Comparison of ENCODE assay signal across 24 cellular contexts in the genomic region with DNA sequence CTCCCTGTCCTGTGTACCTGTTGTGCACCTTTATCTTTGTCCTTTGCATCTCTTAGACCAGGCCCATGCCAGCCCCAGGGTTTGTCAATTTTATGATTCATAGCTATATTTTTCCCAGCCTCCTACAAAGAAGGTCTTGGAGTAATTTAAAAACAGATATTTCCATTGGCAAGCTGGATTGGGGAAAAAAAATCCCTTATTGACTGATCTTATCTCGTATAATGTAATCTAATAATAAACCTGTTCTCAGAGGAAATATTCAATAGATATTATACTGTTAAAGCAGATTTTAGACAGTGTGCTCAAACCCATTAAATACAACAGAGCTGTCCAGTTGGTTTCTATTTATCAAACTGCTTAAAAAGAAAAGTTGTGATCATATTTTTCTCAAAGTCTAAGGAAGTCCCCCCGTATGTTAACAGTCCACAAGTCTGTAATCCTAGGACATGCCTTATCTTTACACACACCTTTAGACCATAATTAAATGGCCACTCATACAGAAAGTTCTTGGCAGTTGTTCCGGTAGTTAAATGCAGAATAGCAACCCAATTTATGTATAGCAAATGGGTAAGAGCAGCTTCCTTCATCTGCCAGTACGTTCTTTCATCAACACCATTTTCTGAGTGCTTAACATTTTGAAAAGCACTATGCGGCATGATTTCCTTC.
"Had no signal": no experiment of that assay in that cellular context is flagged by ENCODE, and none has a peak within 500 bp of the region (broad histone marks: within the 10 kb centered on the region; RNA-seq: fewer than 3 reads in every experiment).

No MANE protein-coding gene starts in this region.

- H3K4me2 ChIP-seq: hepatocyte, smooth muscle cell had no signal

- H2AFZ ChIP-seq: hepatocyte had no signal

- H3K4me1 ChIP-seq: lower lobe of right lung, right atrium auricular region, right lobe of liver, stomach, testis, thyroid gland, transverse colon, upper lobe of right lung had no signal

- H3K9me3 ChIP-seq: lower lobe of right lung, right atrium auricular region, right lobe of liver, stomach, testis, thyroid gland, transverse colon, upper lobe of right lung had no signal

- H3K4me3 ChIP-seq: hepatocyte, lower lobe of right lung, right atrium auricular region, right lobe of liver, smooth muscle cell, stomach, testis, thyroid gland, transverse colon, upper lobe of right lung had no signal

- ATAC-seq: left lobe of liver; left ventricle myocardium superior; lower lobe of right lung; naive thymus-derived CD8-positive, alpha-beta T cell; right lobe of liver; stimulated activated memory B cell treated with anti-CD40 and anti-IgM and Interleukin-4, amounts not matched to agents 10 μg/mL and 1 μg/mL and 100 μg/mL, for 72 hours; upper lobe of right lung had no signal

- DNase-seq: islet precursor cell; left ventricle myocardium superior; lower lobe of right lung; mammary epithelial cell; mesenchymal stem cell; naive thymus-derived CD8-positive, alpha-beta T cell; nucleus accumbens; right lobe of liver; stimulated activated CD4-positive, alpha-beta T cell treated with anti-CD3 and anti-CD28 coated beads, Interleukin-1b, Interleukin-23, amount 100 ng/mL, for 48 hours; stimulated activated CD4-positive, alpha-beta T cell treated with anti-CD3 and anti-CD28 coated beads, Interleukin-2, amount 100 ng/mL, for 48 hours; stimulated activated CD4-positive, alpha-beta T cell treated with anti-CD3 and anti-CD28 coated beads, Interleukin-4, amount 100 ng/mL, for 4 hours; stimulated activated CD8-positive, alpha-beta memory T cell treated with anti-CD3 and anti-CD28 coated beads, Interleukin-4, amount 100 ng/mL, for 48 hours; stimulated activated naive CD4-positive, alpha-beta T cell treated with Interleukin-2 at 50 U/mL for 16 hours; stomach; testis; thyroid gland; transverse colon; upper lobe of right lung had no signal

- H3K79me2 ChIP-seq: hepatocyte had no signal

- H3K27me3 ChIP-seq: hepatocyte, right atrium auricular region, right lobe of liver, stomach, testis, thyroid gland, transverse colon, upper lobe of right lung had no signal

- H3K36me3 ChIP-seq: lower lobe of right lung, right atrium auricular region, right lobe of liver, stomach, thyroid gland, transverse colon, upper lobe of right lung had no signal

- H3K27ac ChIP-seq: hepatocyte, lower lobe of right lung, right atrium auricular region, right lobe of liver, stomach, testis, thyroid gland, transverse colon, upper lobe of right lung had no signal

- FAIRE-seq: urothelium cell line had no signal
